ENCODE assay signal across 41 cellular contexts in genomic region chr16:23716484-23716883, GRCh38. TPM values are rescaled to one million over a fixed set of nuclear protein-coding genes. Genes with fewer than 3 reads are reported as not detected.
"Had no signal": no experiment of that assay in that cellular context is flagged by ENCODE, and none has a peak within 500 bp of the region (broad histone marks: within the 10 kb centered on the region; RNA-seq: fewer than 3 reads in every experiment).

No MANE protein-coding gene starts in this region.

- H3K36me3 ChIP-seq: MG63 had no signal

- H3K9me3 ChIP-seq: MG63 had no signal

- H3K4me3 ChIP-seq: MG63 had no signal

- H3K9ac ChIP-seq: KMS-11 had no signal

- H3K4me2 ChIP-seq: KMS-11 had no signal

- DNase-seq: Karpas-422, Kasumi-1, KG1, MG63, MM.1S, MV-4-11, NCI-H1048, NCI-H1092, NCI-H1092 treated with DMSO at 0.1 percent for 48 hours, NCI-H1105, NCI-H1105 treated with DMSO at 0.1 percent for 48 hours, NCI-H1417, NCI-H1417 treated with DMSO at 0.1 percent for 48 hours, NCI-H1436, NCI-H1436 treated with DMSO at 0.1 percent for 48 hours, NCI-H146, NCI-H1694, NCI-H1694 treated with DMSO at 0.1 percent for 48 hours, NCI-H187, NCI-H187 treated with DMSO at 0.1 percent for 48 hours, NCI-H1930, NCI-H2029, NCI-H2029 treated with DMSO at 0.1 percent for 48 hours, NCI-H2081, NCI-H2081 treated with DMSO at 0.1 percent for 48 hours, NCI-H2107, NCI-H2171, NCI-H2171 treated with DMSO at 0.1 percent for 48 hours, NCI-H2227 treated with DMSO at 0.1 percent for 48 hours, NCI-H226, NCI-H345, NCI-H446, NCI-H446 treated with DMSO at 0.1 percent for 48 hours, NCI-H510A, NCI-H510A treated with DMSO at 0.1 percent for 48 hours, NCI-H524 had no signal

- H3K27ac ChIP-seq: KMS-11 had no signal

RNA-seq across cellular contexts. Expression of gene ERN2, which starts 3.5 kb away (rescaled TPM):
- total RNA-seq: LHCN-M2, M059J, MCF 10A, NCI-H460 had no signal

RNA-seq across cellular contexts. Expression of gene CHP2, which starts 38.3 kb away (rescaled TPM):
- total RNA-seq: LHCN-M2, M059J, MCF 10A, NCI-H460 had no signal
